Comparison of ENCODE assay signal across 7 cellular contexts in the genomic region with DNA sequence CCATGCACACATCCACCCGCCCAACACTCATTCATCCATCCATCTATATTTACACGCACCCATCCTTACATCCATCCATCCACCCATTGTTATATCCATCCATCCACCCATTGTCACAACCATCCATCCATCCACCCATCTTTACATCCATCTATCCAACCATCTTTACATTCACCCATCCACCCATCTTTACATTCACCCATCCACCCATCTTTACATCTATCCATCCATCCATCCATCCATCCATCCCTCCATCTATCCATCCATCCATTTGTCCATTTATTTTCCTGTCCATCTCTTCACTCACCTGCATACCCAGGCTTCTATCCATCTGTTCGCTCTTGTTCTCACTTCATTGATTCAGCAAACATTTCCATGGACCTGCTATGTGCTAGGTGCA. TPM values are rescaled to one million over a fixed set of nuclear protein-coding genes. Genes with fewer than 3 reads are reported as not detected.
"Had no signal": no experiment of that assay in that cellular context is flagged by ENCODE, and none has a peak within 500 bp of the region (broad histone marks: within the 10 kb centered on the region; RNA-seq: fewer than 3 reads in every experiment).

No MANE protein-coding gene starts in this region.

- ATAC-seq: GM23338, HCT116, K562 had no signal

- H3K9me3 ChIP-seq: HAP-1 had no signal

- FAIRE-seq: HTR-8/SVneo, K562 had no signal

- H3K36me3 ChIP-seq: HAP-1 had no signal

- H3K4me3 ChIP-seq: GM23338, HAP-1, K562 had no signal

- H2AFZ ChIP-seq: GM23338 had no signal

- H3K4me1 ChIP-seq: HAP-1 had no signal

- H3K4me2 ChIP-seq: GM23338 had no signal

- DNase-seq: H7, KG1 had no signal

RNA-seq across cellular contexts. Expression of gene SGSM1, which starts 49.8 kb away (rescaled TPM):
- total RNA-seq: K562 had no signal
- polyA plus RNA-seq: K562 had no signal
